Comparison of ENCODE assay signal across 29 cellular contexts in genomic region chr3:73096169-73096568, GRCh38.
"Had no signal": no experiment of that assay in that cellular context is flagged by ENCODE, and none has a peak within 500 bp of the region (broad histone marks: within the 10 kb centered on the region; RNA-seq: fewer than 3 reads in every experiment).

No MANE protein-coding gene starts in this region.

- H2AFZ ChIP-seq: parathyroid adenoma had no signal

- H3K4me1 ChIP-seq: parathyroid adenoma, psoas muscle, testis, uterus had no signal

- H3K36me3 ChIP-seq: ovary, spleen, suprapubic skin, tibial artery, transverse colon, upper lobe of right lung, uterus had no signal

- H3K9me3 ChIP-seq: ovary, psoas muscle, suprapubic skin, testis, tibial artery, transverse colon, upper lobe of right lung, uterus had no signal

- H3K4me3 ChIP-seq: ovary, psoas muscle, skin epidermis, smooth muscle cell, spleen, suprapubic skin, testis, tibial artery, transverse colon, upper lobe of right lung, uterus had no signal

- ATAC-seq: naive thymus-derived CD8-positive, alpha-beta T cell; natural killer cell treated with Interleukin-12 subunit alpha and Interleukin-12 subunit beta and Interleukin-15 and Interleukin-18, amount 100 ng/mL, for 72 hours; psoas muscle; right cardiac atrium; sciatic nerve; stimulated activated memory B cell treated with anti-CD40 and anti-IgM and Interleukin-4, amounts not matched to agents 10 μg/mL and 1 μg/mL and 100 μg/mL, for 72 hours; stimulated activated naive CD8-positive, alpha-beta T cell treated with anti-CD3 and anti-CD28 coated beads, Interleukin-15, amount 100 ng/mL, for 72 hours; stimulated activated naive CD8-positive, alpha-beta T cell treated with anti-CD3 and anti-CD28 coated beads, Interleukin-15, Interleukin-2, amounts not matched to agents 100 U/mL and 50 U/mL, for 24 hours; upper lobe of right lung had no signal

- H3K79me2 ChIP-seq: parathyroid adenoma had no signal

- H3K27ac ChIP-seq: ovary, parathyroid adenoma, psoas muscle, skin epidermis, spleen, suprapubic skin, testis, tibial artery, transverse colon, upper lobe of right lung, uterus had no signal

- H3K4me2 ChIP-seq: smooth muscle cell had no signal

- H3K27me3 ChIP-seq: ovary, suprapubic skin, testis, tibial artery, transverse colon, upper lobe of right lung, uterus had no signal

- DNase-seq: naive thymus-derived CD8-positive, alpha-beta T cell; nephron progenitor cell; occipital lobe; ovary; posterior cingulate gyrus; psoas muscle; right cardiac atrium; spleen; stimulated activated CD4-positive, alpha-beta T cell treated with anti-CD3 and anti-CD28 coated beads, Interleukin-12 subunit alpha, Interleukin-12 subunit beta, amount 100 ng/mL, for 4 hours; stimulated activated CD4-positive, alpha-beta T cell treated with anti-CD3 and anti-CD28 coated beads, Interleukin-1b, Interleukin-23, amount 100 ng/mL, for 48 hours; stimulated activated CD4-positive, alpha-beta T cell treated with anti-CD3 and anti-CD28 coated beads, Interleukin-4, amount 100 ng/mL, for 1 hour; stimulated activated CD4-positive, alpha-beta T cell treated with anti-CD3 and anti-CD28 coated beads, Interleukin-4, amount 100 ng/mL, for 4 hours; stimulated activated CD8-positive, alpha-beta memory T cell treated with anti-CD3 and anti-CD28 coated beads, Interleukin-4, amount 100 ng/mL, for 48 hours; stimulated activated naive CD4-positive, alpha-beta T cell; stimulated activated naive CD8-positive, alpha-beta T cell treated with anti-CD3 and anti-CD28 coated beads, Interleukin-15, amount 100 ng/mL, for 72 hours; stimulated activated naive CD8-positive, alpha-beta T cell treated with anti-CD3 and anti-CD28 coated beads, Interleukin-15, Interleukin-2, amounts not matched to agents 100 U/mL and 50 U/mL, for 24 hours; substantia nigra; testis; tibial artery; transverse colon; upper lobe of right lung; uterus had no signal

- H3K9ac ChIP-seq: parathyroid adenoma had no signal
